Comparison of ENCODE assay signal across 1 cellular context in genomic region chr2:178072383-178073301, GRCh38.
A peak's percentile ranks its signal among the peaks of the same experiment; 100 is the strongest.
TF ChIP-seq lines count a peak whose summit lies in the region.

Gene PDE11A (minus strand): TSS chr2:178072777. CDS start chr2:178072437, 340 bp downstream.

TF ChIP-seq in K562, 482 proteins besides CTCF, POLR2A, EP300 and RAD21 (continued from another document and continues in another):
- TF ChIP-seq MYC (IDR thresholded peaks at IDR 0.05; ENCODE audit: low read depth, low read length) (peak; percentile 51; the same call in 1 of the 2 replicates), MYC (CRISPR knock-in tag; IDR thresholded peaks at IDR 0.05; ENCODE audit: borderline replicate concordance, low read depth) (no peak), AFF4 (CRISPR knock-in tag; IDR thresholded peaks at IDR 0.05) (peak; percentile 65; the same call in 1 of the 2 replicates), ZC3H8 (IDR thresholded peaks at IDR 0.05) (no peak), PHTF2 (CRISPR knock-in tag; IDR thresholded peaks at IDR 0.05) (no peak), ELF1 (tag; IDR thresholded peaks at IDR 0.05) (peak; percentile 75), POLR2G (IDR thresholded peaks at IDR 0.05; ENCODE audit: low read depth, low read length) (peak; percentile 98), ZBTB5 (IDR thresholded peaks at IDR 0.05) (no peak), SUPT5H (IDR thresholded peaks at IDR 0.05) (peak; percentile 81), ZNF644 (tag; IDR thresholded peaks at IDR 0.05; ENCODE audit: low read depth) (0 out of 2 replicates have a peak, but pooled peaks have one; percentile 47), CHAMP1 (IDR thresholded peaks at IDR 0.05) (no peak; the same call in 1 of the 2 replicates), PHF21A (IDR thresholded peaks at IDR 0.05; ENCODE audit: borderline replicate concordance, low read depth) (no peak), NCOR1 (IDR thresholded peaks at IDR 0.05) (no peak; the same call in 1 of the 2 replicates), ATF7 (IDR thresholded peaks at IDR 0.05) (peak; percentile 70), FOXP1 (CRISPR knock-in tag; IDR thresholded peaks at IDR 0.05) (0 out of 2 replicates have a peak, but pooled peaks have one; percentile 70), POLR2B (IDR thresholded peaks at IDR 0.05; ENCODE audit: low read depth, partially characterized antibody) (peak; percentile 72), HDAC3 (IDR thresholded peaks at IDR 0.05; ENCODE audit: borderline replicate concordance, partially characterized antibody) (no peak), IRF1 (CRISPR knock-in tag; IDR thresholded peaks at IDR 0.05; ENCODE audit: borderline replicate concordance) (no peak), ZFX (CRISPR knock-in tag; IDR thresholded peaks at IDR 0.05) (peak; percentile 63; the same call in 1 of the 2 replicates), ZNF76 (CRISPR knock-in tag; IDR thresholded peaks at IDR 0.05; ENCODE audit: borderline replicate concordance) (no peak), HDAC2 (IDR thresholded peaks at IDR 0.05) (peak; percentile 65; the same call in 1 of the 2 replicates), MLX (CRISPR knock-in tag; conservative IDR thresholded peaks at IDR 0.05) (no peak), ZBTB17 (CRISPR knock-in tag; IDR thresholded peaks at IDR 0.05) (peak; percentile 86), GTF2A2 (tag; IDR thresholded peaks at IDR 0.05) (no peak), FOXK1 (CRISPR knock-in tag; IDR thresholded peaks at IDR 0.05; ENCODE audit: borderline replicate concordance) (0 out of 2 replicates have a peak, but pooled peaks have one; percentile 68), NCOA4 (IDR thresholded peaks at IDR 0.05; ENCODE audit: partially characterized antibody) (no peak), HDAC1 (IDR thresholded peaks at IDR 0.05) (peak in 1 of 2 experiments; percentile 66; a peak in 2 of 4 replicates), NR2C1 (IDR thresholded peaks at IDR 0.05) (no peak), NR2C1 (tag; IDR thresholded peaks at IDR 0.05) (no peak), ZNF175 (CRISPR knock-in tag; IDR thresholded peaks at IDR 0.05; ENCODE audit: low read depth) (peak; percentile 70), PHF8 (IDR thresholded peaks at IDR 0.05; ENCODE audit: borderline replicate concordance, low read length) (peak; percentile 68; the same call in 1 of the 2 replicates), POLR2H (tag; IDR thresholded peaks at IDR 0.05; ENCODE audit: low read depth) (peak; percentile 65), MEIS2 (IDR thresholded peaks at IDR 0.05; ENCODE audit: partially characterized antibody) (peak; percentile 44), STAT5B (CRISPR knock-in tag; IDR thresholded peaks at IDR 0.05) (no peak), RBFOX2 (IDR thresholded peaks at IDR 0.05; ENCODE audit: low read depth, low read length) (peak; percentile 96), TBP (optimal IDR thresholded peaks at IDR 0.05; ENCODE audit: low read depth, low read length) (peak; percentile 67), ARID1B (IDR thresholded peaks at IDR 0.05) (peak; percentile 59), SMARCE1 (IDR thresholded peaks at IDR 0.05) (0 out of 2 replicates have a peak, but pooled peaks have one; percentile 44), ZNF12 (CRISPR knock-in tag; IDR thresholded peaks at IDR 0.05) (peak; percentile 84), MGA (IDR thresholded peaks at IDR 0.05) (peak; percentile 72), KDM5B (IDR thresholded peaks at IDR 0.05; ENCODE audit: insufficient replicate concordance, low read depth, low read length) (peak; percentile 63), CBX5 (IDR thresholded peaks at IDR 0.05; ENCODE audit: borderline replicate concordance, low read depth) (peak; percentile 90), ZKSCAN8 (CRISPR knock-in tag; IDR thresholded peaks at IDR 0.05) (no peak), SP1 (CRISPR knock-in tag; IDR thresholded peaks at IDR 0.05) (peak; percentile 55; the same call in 1 of the 2 replicates)
